In genomic region chr17:78771758-78772382, GRCh38 we compare ENCODE assay signal across 11 cellular contexts. TPM values are rescaled to one million over a fixed set of nuclear protein-coding genes. Genes with fewer than 3 reads are reported as not detected.
DNase-seq lines count a peak whose midpoint lies in the region; ATAC-seq and TF ChIP-seq lines count a peak whose summit lies in the region.
"Had no signal": no experiment of that assay in that cellular context is flagged by ENCODE, and none has a peak within 500 bp of the region (broad histone marks: within the 10 kb centered on the region; RNA-seq: fewer than 3 reads in every experiment).

No MANE protein-coding gene starts in this region.

- peaks cover 19% of the 10 kb centered on the region for H4K20me1 ChIP-seq in neural progenitor cell (ENCODE audit: low read depth)

- H3F3A ChIP-seq in neural progenitor cell (ENCODE audit: low read depth) = no peaks in the 10 kb centered on the region

- TF ChIP-seq CTCF in GM20000 (IDR thresholded peaks at IDR 0.05; ENCODE audit: extremely low read depth, missing control alignments) = no peak
- TF ChIP-seq CTCF in nephron progenitor cell (IDR thresholded peaks at IDR 0.05) = no peak
- TF ChIP-seq CTCF in neural progenitor cell (IDR thresholded peaks at IDR 0.05) = no peak

- no peaks in the 10 kb centered on the region for H3K36me3 ChIP-seq in CD8-positive, alpha-beta memory T cell (ENCODE audit: insufficient read depth, low read length)
- no peaks in the 10 kb centered on the region for H3K36me3 ChIP-seq in neural progenitor cell

- DNase-seq in CD8-positive, alpha-beta memory T cell = peak in 1 of 5 donors; percentile 23
- DNase-seq in GM20000 (ENCODE audit: low spot score) = peak; percentile 52
- DNase-seq in nephron progenitor cell = no peak
- DNase-seq in GM03348 (ENCODE audit: low spot score) = no peak
- no peak for DNase-seq in neural progenitor cell (ENCODE audit: low spot score)
- DNase-seq in mesenteric fat pad (ENCODE audit: low spot score) = no peak
- DNase-seq: NCI-H2171 treated with DMSO at 0.1 percent for 48 hours had no signal

- H3K79me2 ChIP-seq in neural progenitor cell (ENCODE audit: low read depth) = peaks cover 6% of the 10 kb centered on the region

- peak overlapping the region; percentile 73 to 91 (median 82) for H3K4me3 Mint-ChIP-seq in CD8-positive, alpha-beta memory T cell
- peak overlapping the region; percentile 95 for H3K4me3 Mint-ChIP-seq in activated T-helper 17 cell treated with anti-CD3 and anti-CD28 coated beads, Interleukin-2, amount 50 U/mL, for 72 hours
- no peak overlapping the region for H3K4me3 Mint-ChIP-seq in nephron progenitor cell
- no peak overlapping the region for H3K4me3 Mint-ChIP-seq in neural progenitor cell
- H3K4me3 Mint-ChIP-seq: neural crest cell had no signal

- peak overlapping the region; percentile 52 for H3K4me3 ChIP-seq in CD8-positive, alpha-beta memory T cell (ENCODE audit: low read length)
- no peak overlapping the region for H3K4me3 ChIP-seq in neural progenitor cell

- CTCF ChIA-PET in CD8-positive, alpha-beta memory T cell (lab: Charles Lee) = interaction anchor here (1.3 to 4.1 kb wide), 2 partner anchors 8 to 24 kb away, joined by 3 to 16 read pairs; no protein-coding TSS in a partner anchor

- peaks cover 0 to 27% (median 2%) of the 10 kb centered on the region in 3 donors for H3K36me3 Mint-ChIP-seq in CD8-positive, alpha-beta memory T cell
- peaks cover 60% of the 10 kb centered on the region for H3K36me3 Mint-ChIP-seq in activated T-helper 17 cell treated with anti-CD3 and anti-CD28 coated beads, Interleukin-2, amount 50 U/mL, for 72 hours (ENCODE audit: low read depth)
- H3K36me3 Mint-ChIP-seq in nephron progenitor cell (ENCODE audit: low read depth) (peaks cover 8% of the 10 kb centered on the region), neural progenitor cell (peaks cover 1% of the 10 kb centered on the region)

- H3K4me1 ChIP-seq in CD8-positive, alpha-beta memory T cell (ENCODE audit: insufficient read depth, low read length) = peaks cover 88% of the 10 kb centered on the region
- no peaks in the 10 kb centered on the region for H3K4me1 ChIP-seq in neural progenitor cell

- H3K27ac ChIP-seq in CD8-positive, alpha-beta memory T cell (ENCODE audit: low read depth, low read length) = peak overlapping the region; percentile 21
- no peak overlapping the region for H3K27ac ChIP-seq in neural progenitor cell
- H3K27ac ChIP-seq: epithelial cell of prostate, VCaP had no signal

- H3K27me3 ChIP-seq in CD8-positive, alpha-beta memory T cell (ENCODE audit: insufficient read depth, low read length, poor library complexity, severe bottlenecking) = no peaks in the 10 kb centered on the region
- peaks cover 3% of the 10 kb centered on the region for H3K27me3 ChIP-seq in neural progenitor cell

- POLR2A ChIA-PET in CD8-positive, alpha-beta memory T cell (lab: Charles Lee) = interaction anchor here (0.7 to 1.4 kb wide), 6 partner anchors 13 to 23 kb away, joined by 3 to 4 read pairs (median 3); no protein-coding TSS in a partner anchor

- ATAC-seq in activated T-helper 17 cell treated with anti-CD3 and anti-CD28 coated beads, Interleukin-2, amount 50 U/mL, for 72 hours (replicated peaks) = peak; percentile 46

- peaks cover 47 to 60% (median 50%) of the 10 kb centered on the region in 3 donors for H3K4me1 Mint-ChIP-seq in CD8-positive, alpha-beta memory T cell
- H3K4me1 Mint-ChIP-seq in activated T-helper 17 cell treated with anti-CD3 and anti-CD28 coated beads, Interleukin-2, amount 50 U/mL, for 72 hours = peaks cover 18% of the 10 kb centered on the region
- H3K4me1 Mint-ChIP-seq in nephron progenitor cell (peaks cover 10% of the 10 kb centered on the region), neural progenitor cell (no peaks in the 10 kb centered on the region)

- no peaks in the 10 kb centered on the region for H3K9me3 Mint-ChIP-seq in CD8-positive, alpha-beta memory T cell
- no peaks in the 10 kb centered on the region for H3K9me3 Mint-ChIP-seq in activated T-helper 17 cell treated with anti-CD3 and anti-CD28 coated beads, Interleukin-2, amount 50 U/mL, for 72 hours
- H3K9me3 Mint-ChIP-seq in nephron progenitor cell = peaks cover 4% of the 10 kb centered on the region
- no peaks in the 10 kb centered on the region for H3K9me3 Mint-ChIP-seq in neural progenitor cell
- H3K9me3 Mint-ChIP-seq: neural crest cell had no signal

- H3K27me3 Mint-ChIP-seq in CD8-positive, alpha-beta memory T cell = no peaks in the 10 kb centered on the region
- no peaks in the 10 kb centered on the region for H3K27me3 Mint-ChIP-seq in activated T-helper 17 cell treated with anti-CD3 and anti-CD28 coated beads, Interleukin-2, amount 50 U/mL, for 72 hours
- H3K27me3 Mint-ChIP-seq in nephron progenitor cell (ENCODE audit: low read depth, poor library complexity) = no peaks in the 10 kb centered on the region
- H3K27me3 Mint-ChIP-seq in neural progenitor cell (ENCODE audit: insufficient read depth, low read depth) = no peaks in the 10 kb centered on the region

- H3K27ac Mint-ChIP-seq in CD8-positive, alpha-beta memory T cell = peak overlapping the region; percentile 85 to 99 (median 96)
- peak overlapping the region; percentile 99 for H3K27ac Mint-ChIP-seq in activated T-helper 17 cell treated with anti-CD3 and anti-CD28 coated beads, Interleukin-2, amount 50 U/mL, for 72 hours
- H3K27ac Mint-ChIP-seq in nephron progenitor cell (peak overlapping the region; percentile 13), neural progenitor cell (no peak overlapping the region)

- H2AFZ ChIP-seq in neural progenitor cell (replicated peaks) = no peak overlapping the region

- H3K4me2 ChIP-seq in neural progenitor cell = no peak overlapping the region

- no peaks in the 10 kb centered on the region for H3K9me3 ChIP-seq in CD8-positive, alpha-beta memory T cell (ENCODE audit: low read length)
- no peaks in the 10 kb centered on the region for H3K9me3 ChIP-seq in neural progenitor cell (ENCODE audit: low read depth)

- no peak overlapping the region for H3K9ac ChIP-seq in neural progenitor cell

RNA-seq across cellular contexts. Expression of gene CYTH1, which starts 10.2 kb away (rescaled TPM):
- 100 to 1,000 TPM; 115 to 129 TPM for total RNA-seq in CD8-positive, alpha-beta memory T cell
- 279 TPM for polyA plus RNA-seq in CD8-positive, alpha-beta memory T cell
- total RNA-seq in activated T-helper 17 cell treated with anti-CD3 and anti-CD28 coated beads, Interleukin-2, amount 50 U/mL, for 72 hours = 100 to 1,000 TPM; 173 to 195 TPM
- 14.8 and 16.0 TPM in 2 replicates for total RNA-seq in neural progenitor cell (ENCODE audit: low replicate concordance)
- total RNA-seq in mesenteric fat pad = 54.9 TPM

Comparison
In these comparisons a context has a peak if more than half of its experiments do, and no peak if none do; other contexts are left out.
1. H3K4me3 Mint-ChIP-seq: peak in CD8-positive, alpha-beta memory T cell (7 of 7) and activated T-helper 17 cell treated with anti-CD3 and anti-CD28 coated beads, Interleukin-2, amount 50 U/mL, for 72 hours (single experiment); none in nephron progenitor cell (single experiment) and neural progenitor cell (single experiment).